Comparison of ENCODE assay signal across 18 cellular contexts in genomic region chr6:50270427-50270826, GRCh38.
"Had no signal": no experiment of that assay in that cellular context is flagged by ENCODE, and none has a peak within 500 bp of the region (broad histone marks: within the 10 kb centered on the region; RNA-seq: fewer than 3 reads in every experiment).

No MANE protein-coding gene starts in this region.

- H3K4me3 ChIP-seq: coronary artery, gastrocnemius medialis, heart right ventricle, left ventricle myocardium inferior, ovary, stomach, thoracic aorta had no signal

- H3K9me3 ChIP-seq: gastrocnemius medialis, ovary, stomach, thoracic aorta had no signal

- H3K27ac Mint-ChIP-seq: WTC11 had no signal

- H3K27me3 ChIP-seq: gastrocnemius medialis, heart right ventricle, ovary, stomach had no signal

- DNase-seq: activated CD4-positive, alpha-beta T cell treated with anti-CD3 and anti-CD28 coated beads for 48 hours; activated CD8-positive, alpha-beta memory T cell treated with anti-CD3 and anti-CD28 coated beads for 24 hours; activated naive CD4-positive, alpha-beta T cell treated with Interleukin-2 at 50 U/mL for 16 hours; caudate nucleus; effector CD8-positive, alpha-beta T cell; gastrocnemius medialis; heart right ventricle; islet precursor cell; left ventricle myocardium inferior; mesenchymal stem cell; ovary; stimulated activated CD4-positive, alpha-beta T cell treated with anti-CD3 and anti-CD28 coated beads, Interleukin-15, amount 100 ng/mL, for 24 hours; stimulated activated CD4-positive, alpha-beta T cell treated with anti-CD3 and anti-CD28 coated beads, Interleukin-4, amount 100 ng/mL, for 24 hours; stomach had no signal

- H3K27ac ChIP-seq: coronary artery, epithelial cell of prostate, gastrocnemius medialis, heart right ventricle, left ventricle myocardium inferior, ovary, stomach, thoracic aorta had no signal

- H3K36me3 Mint-ChIP-seq: WTC11 had no signal

- H3K36me3 ChIP-seq: gastrocnemius medialis, heart right ventricle, left ventricle myocardium inferior, ovary, stomach, thoracic aorta had no signal

- H3K4me1 ChIP-seq: gastrocnemius medialis, heart right ventricle, left ventricle myocardium inferior, stomach had no signal

- H3K4me3 Mint-ChIP-seq: WTC11 had no signal
